Comparison of ENCODE assay signal across 21 cellular contexts in genomic region chr6:15074806-15075205, GRCh38.
"Had no signal": no experiment of that assay in that cellular context is flagged by ENCODE, and none has a peak within 500 bp of the region (broad histone marks: within the 10 kb centered on the region; RNA-seq: fewer than 3 reads in every experiment).

No MANE protein-coding gene starts in this region.

- H3K4me1 ChIP-seq: parathyroid adenoma, prostate gland, right atrium auricular region, suprapubic skin, transverse colon, vagina had no signal

- H3K27me3 ChIP-seq: right atrium auricular region, suprapubic skin, transverse colon, vagina had no signal

- H3K27ac Mint-ChIP-seq: memory B cell, natural killer cell had no signal

- H3K9me3 ChIP-seq: prostate gland, right atrium auricular region, suprapubic skin, transverse colon, vagina had no signal

- H3K27ac ChIP-seq: parathyroid adenoma, right atrium auricular region, suprapubic skin, transverse colon, vagina had no signal

- H3K4me3 Mint-ChIP-seq: memory B cell; natural killer cell; stimulated activated naive CD8-positive, alpha-beta T cell treated with anti-CD3 and anti-CD28 coated beads, Interleukin-15, amount 100 ng/mL, for 72 hours had no signal

- H3K9me3 Mint-ChIP-seq: memory B cell; natural killer cell; stimulated activated naive CD8-positive, alpha-beta T cell treated with anti-CD3 and anti-CD28 coated beads, Interleukin-15, amount 100 ng/mL, for 72 hours had no signal

- H3K27me3 Mint-ChIP-seq: memory B cell; stimulated activated naive CD8-positive, alpha-beta T cell treated with anti-CD3 and anti-CD28 coated beads, Interleukin-15, amount 100 ng/mL, for 72 hours had no signal

- H3K9ac ChIP-seq: parathyroid adenoma had no signal

- H3K79me2 ChIP-seq: parathyroid adenoma had no signal

- FAIRE-seq: frontal cortex, keratinocyte had no signal

- DNase-seq: effector CD4-positive, alpha-beta T cell; natural killer cell; stimulated activated CD4-positive, alpha-beta T cell treated with anti-CD3 and anti-CD28 coated beads, Interleukin-12 subunit alpha, Interleukin-12 subunit beta, amount 100 ng/mL, for 4 hours; stimulated activated CD4-positive, alpha-beta T cell treated with anti-CD3 and anti-CD28 coated beads, Interleukin-1b, Interleukin-23, amount 100 ng/mL, for 48 hours; stimulated activated CD4-positive, alpha-beta T cell treated with anti-CD3 and anti-CD28 coated beads, Interleukin-4, amount 100 ng/mL, for 1 hour; stimulated activated CD8-positive, alpha-beta memory T cell treated with anti-CD3 and anti-CD28 coated beads, Interleukin-4, amount 100 ng/mL, for 48 hours; stimulated activated naive CD4-positive, alpha-beta T cell; stimulated activated naive CD8-positive, alpha-beta T cell treated with anti-CD3 and anti-CD28 coated beads, Interleukin-15, amount 100 ng/mL, for 72 hours; transverse colon had no signal

- H3K4me1 Mint-ChIP-seq: natural killer cell had no signal

- ATAC-seq: natural killer cell; sciatic nerve; stimulated activated naive CD8-positive, alpha-beta T cell treated with anti-CD3 and anti-CD28 coated beads, Interleukin-15, amount 100 ng/mL, for 72 hours had no signal

- H3K36me3 ChIP-seq: prostate gland, right atrium auricular region, suprapubic skin, transverse colon, vagina had no signal

- H3K4me3 ChIP-seq: dorsolateral prefrontal cortex, lung, prostate gland, right atrium auricular region, smooth muscle cell, suprapubic skin, transverse colon, vagina had no signal

- H2AFZ ChIP-seq: parathyroid adenoma had no signal

- H3K36me3 Mint-ChIP-seq: memory B cell, natural killer cell had no signal

- H3K4me2 ChIP-seq: smooth muscle cell had no signal
